Comparison of ENCODE assay signal across 8 cellular contexts in genomic region chr3:18127181-18127863, GRCh38.
DNase-seq lines count a peak whose midpoint lies in the region; ATAC-seq and TF ChIP-seq lines count a peak whose summit lies in the region.

No MANE protein-coding gene starts in this region.

- no peak for TF ChIP-seq EP300 in SK-N-SH (IDR thresholded peaks at IDR 0.05; ENCODE audit: borderline replicate concordance in 1 of 2, low read depth in 1 of 2, low read length in 1 of 2)

- no peaks in the 10 kb centered on the region for H3K79me2 ChIP-seq in SK-N-SH (ENCODE audit: insufficient read depth)

- peak overlapping the region in 1 of 2 experiments; percentile 98; a peak in 2 of 4 replicates for H3K27ac ChIP-seq in SK-N-SH (ENCODE audit: low read depth in 2 of 2, low read length in 1 of 2)

- peaks cover 0 to 23% of the 10 kb centered on the region in 2 experiments; a peak in 3 of 4 replicates for H3K4me1 ChIP-seq in SK-N-SH (ENCODE audit: control insufficient read depth in 1 of 2, insufficient read depth in 2 of 2, low read depth in 1 of 2, low read length in 1 of 2)

- peak; percentile 51 for DNase-seq in GM10248 (ENCODE audit: extremely low spot score)
- no peak for DNase-seq in SK-N-SH
- DNase-seq in effector CD4-positive, alpha-beta T cell = no peak
- DNase-seq in AG20443 (ENCODE audit: low spot score) = no peak
- no peak for DNase-seq in pons (ENCODE audit: low spot score)
- DNase-seq in hypothalamus (lab: John Stamatoyannopoulos, UW) = no peak

- H3K9ac ChIP-seq in SK-N-SH = no peak overlapping the region

- H3K9me3 ChIP-seq in SK-N-SH = peaks cover 5% of the 10 kb centered on the region; the same call in 1 of the 2 replicates

- no peaks in the 10 kb centered on the region for H3F3A ChIP-seq in SK-N-SH (replicated peaks; ENCODE audit: insufficient read depth)

- H2AFZ ChIP-seq in SK-N-SH (ENCODE audit: low read depth) = no peak overlapping the region

- 70% methylated on average over 3 of the region's 3 CpGs for WGBS in SK-N-SH (ENCODE audit: low lambda C conversion rate)

- no peak overlapping the region for H3K4me2 ChIP-seq in SK-N-SH

- CTCF ChIA-PET in GM10248 (lab: Yijun Ruan, JAX) (interaction anchor here (1.2 kb wide), 1 partner anchor 11 kb away, joined by 4 read pairs; no protein-coding TSS in a partner anchor), SK-N-SH (lab: Yijun Ruan, JAX) (interaction anchor here (0.6 to 3.8 kb wide), 8 partner anchors 10 to 318 kb away, joined by 3 to 17 read pairs (median 6); no protein-coding TSS in a partner anchor)

- no peaks in the 10 kb centered on the region for H3K36me3 ChIP-seq in SK-N-SH (replicated peaks in 1 of 2; ENCODE audit: control insufficient read depth in 1 of 2, insufficient read depth in 2 of 2, low read length in 1 of 2)

- no peaks in the 10 kb centered on the region for H3K27me3 ChIP-seq in SK-N-SH (ENCODE audit: insufficient read depth)

- TF ChIP-seq CTCF in GM10248 (IDR thresholded peaks at IDR 0.05; ENCODE audit: control extremely low read depth, extremely low read depth, low read depth, missing control alignments) = no peak
- TF ChIP-seq CTCF in SK-N-SH (IDR thresholded peaks at IDR 0.05) = no peak

- no peaks in the 10 kb centered on the region for H3K9me2 ChIP-seq in SK-N-SH

- POLR2A ChIA-PET in GM10248 (lab: Yijun Ruan, JAX) (no interaction called here), SK-N-SH (lab: Yijun Ruan, JAX) (interaction anchor here (1.0 to 3.4 kb wide), 3 partner anchors 11 to 242 kb away, joined by 5 to 29 read pairs (median 8); no protein-coding TSS in a partner anchor)

- ATAC-seq in GM19468 (IDR thresholded peaks at IDR 0.05; ENCODE audit: extremely low read depth, unreplicated experiment) (peak; percentile 86), HG03103 (IDR thresholded peaks at IDR 0.05; ENCODE audit: low read depth, unreplicated experiment) (peak; percentile 95)

- TF ChIP-seq RAD21 in SK-N-SH (IDR thresholded peaks at IDR 0.05; ENCODE audit: low read length) = peak; percentile 47

- no peaks in the 10 kb centered on the region for H4K20me1 ChIP-seq in SK-N-SH (ENCODE audit: insufficient read depth)

- H3K4me3 ChIP-seq in SK-N-SH (ENCODE audit: low read depth in 2 of 2, low read length in 1 of 2) = no peak overlapping the region

TF ChIP-seq in SK-N-SH, 30 proteins besides CTCF, POLR2A, EP300 and RAD21:
- TF ChIP-seq RFX5 (IDR thresholded peaks at IDR 0.05; ENCODE audit: low read length) (no peak), TAF1 (IDR thresholded peaks at IDR 0.05; ENCODE audit: borderline replicate concordance, low read depth, low read length) (no peak), JUND (IDR thresholded peaks at IDR 0.05) (no peak), REST (IDR thresholded peaks at IDR 0.05; ENCODE audit: low read depth, low read length) (no peak), ZBTB33 (IDR thresholded peaks at IDR 0.05; ENCODE audit: borderline replicate concordance, low read depth) (no peak), MAX (IDR thresholded peaks at IDR 0.05; ENCODE audit: low read depth) (no peak), TCF12 (IDR thresholded peaks at IDR 0.05) (no peak), FOXJ3 (CRISPR knock-in tag; IDR thresholded peaks at IDR 0.05) (no peak), POLR2AphosphoS5 (IDR thresholded peaks at IDR 0.05; ENCODE audit: low read depth, low read length) (no peak), USF1 (IDR thresholded peaks at IDR 0.05; ENCODE audit: borderline replicate concordance, low read depth) (no peak), SMC3 (IDR thresholded peaks at IDR 0.05; ENCODE audit: low read depth, low read length) (no peak)
